Comparison of ENCODE assay signal across 9 cellular contexts in the genomic region with DNA sequence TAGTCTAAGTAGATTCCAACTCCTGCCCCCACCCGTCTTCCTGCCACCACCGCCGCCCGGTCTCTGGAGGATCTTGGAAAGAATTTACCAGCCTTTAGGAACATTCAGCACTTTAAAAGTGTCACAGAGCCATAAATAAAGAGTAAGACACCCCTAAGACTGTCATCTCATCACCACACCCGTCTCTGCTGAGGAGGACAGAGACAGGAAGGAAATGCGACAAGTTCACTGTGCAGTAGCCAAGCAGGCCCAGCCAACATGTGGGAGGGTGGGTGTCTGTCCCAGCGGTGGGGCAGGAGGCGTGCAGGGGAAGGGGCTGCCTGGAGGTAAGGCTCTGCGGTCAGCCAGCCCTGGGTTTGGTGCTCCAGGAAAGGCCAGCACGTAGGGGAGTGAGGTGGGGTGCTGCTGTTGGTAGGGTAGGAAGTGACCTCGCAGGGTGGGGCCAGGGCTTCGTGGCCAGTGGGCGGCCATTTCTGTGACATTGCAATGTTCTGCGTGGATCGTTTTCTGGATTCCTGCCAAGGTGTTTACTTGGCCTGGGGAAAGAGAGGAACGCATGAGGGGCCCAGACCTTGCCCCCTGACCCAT.
A peak's percentile ranks its signal among the peaks of the same experiment; 100 is the strongest.
DNase-seq lines count a peak whose midpoint lies in the region; ATAC-seq and TF ChIP-seq lines count a peak whose summit lies in the region.
"Had no signal": no experiment of that assay in that cellular context is flagged by ENCODE, and none has a peak within 500 bp of the region (broad histone marks: within the 10 kb centered on the region; RNA-seq: fewer than 3 reads in every experiment).

No MANE protein-coding gene starts in this region.

- no peak for TF ChIP-seq CTCF in esophagus muscularis mucosa (IDR thresholded peaks at IDR 0.05)
- no peak for TF ChIP-seq CTCF in neural progenitor cell (IDR thresholded peaks at IDR 0.05)

- H3K36me3 Mint-ChIP-seq in neural progenitor cell, result no peaks in the 10 kb centered on the region

- H3K9ac ChIP-seq in neural progenitor cell, result no peak overlapping the region

- peak; percentile 74 for DNase-seq in UCSD-AML1 (lab: John Stamatoyannopoulos, UW; ENCODE audit: unreplicated experiment)
- peak; percentile 88 for DNase-seq in esophagus muscularis mucosa (ENCODE audit: extremely low spot score)
- peak; percentile 18 for DNase-seq in stimulated activated CD8-positive, alpha-beta memory T cell treated with anti-CD3 and anti-CD28 coated beads, Interleukin-4, amount 100 ng/mL, for 24 hours (ENCODE audit: low read depth)
- no peak for DNase-seq in D341Med (ENCODE audit: low spot score)
- DNase-seq in neural progenitor cell (ENCODE audit: low spot score), result no peak
- no peak for DNase-seq in putamen (ENCODE audit: low spot score)

- TF ChIP-seq EP300 in esophagus muscularis mucosa (IDR thresholded peaks at IDR 0.05), result no peak

- intact Hi-C loops in esophagus muscularis mucosa (cut with DNase I), result no loop called here

- no peaks in the 10 kb centered on the region for H4K20me1 ChIP-seq in neural progenitor cell (ENCODE audit: low read depth)

- no peak overlapping the region for H3K4me2 ChIP-seq in neural progenitor cell

- H3K9me3 ChIP-seq in esophagus muscularis mucosa (no peaks in the 10 kb centered on the region), neural progenitor cell (ENCODE audit: low read depth) (no peaks in the 10 kb centered on the region)

- H3K9me3 Mint-ChIP-seq in neural progenitor cell, result no peaks in the 10 kb centered on the region

- H3K27ac ChIP-seq in esophagus muscularis mucosa (replicated peaks in 1 of 4) (peak overlapping the region; percentile 9 to 23 (median 16)), neural progenitor cell (no peak overlapping the region)
- H3K27ac ChIP-seq: RWPE1 had no signal

- no peak overlapping the region for H3K27ac Mint-ChIP-seq in neural progenitor cell

- H3K27me3 ChIP-seq in esophagus muscularis mucosa, result no peaks in the 10 kb centered on the region
- peaks cover 34% of the 10 kb centered on the region for H3K27me3 ChIP-seq in neural progenitor cell

- H3K4me3 ChIP-seq in esophagus muscularis mucosa (no peak overlapping the region), neural progenitor cell (no peak overlapping the region)

- ATAC-seq in GM18505 (IDR thresholded peaks at IDR 0.05; ENCODE audit: unreplicated experiment) (no peak), GM21528 (IDR thresholded peaks at IDR 0.05; ENCODE audit: low FRiP score, unreplicated experiment) (no peak)

- H3K4me1 Mint-ChIP-seq in neural progenitor cell, result peaks cover 33% of the 10 kb centered on the region

- H3K79me2 ChIP-seq in neural progenitor cell (ENCODE audit: low read depth), result no peaks in the 10 kb centered on the region

- peaks cover 12% of the 10 kb centered on the region for H3K27me3 Mint-ChIP-seq in neural progenitor cell (ENCODE audit: insufficient read depth, low read depth)

- H3F3A ChIP-seq in neural progenitor cell (ENCODE audit: low read depth), result no peaks in the 10 kb centered on the region

- 63% methylated on average over 13 of the region's 16 CpGs for WGBS in esophagus muscularis mucosa

- peak; percentile 59 for TF ChIP-seq POLR2A in GM18505 (IDR thresholded peaks at IDR 0.05; ENCODE audit: borderline replicate concordance, extremely low read depth, insufficient read depth, insufficient read length)
- no peak for TF ChIP-seq POLR2A in esophagus muscularis mucosa (IDR thresholded peaks at IDR 0.05; ENCODE audit: low read depth)

- peaks cover 52 to 69% (median 58%) of the 10 kb centered on the region in 4 donors for H3K4me1 ChIP-seq in esophagus muscularis mucosa
- H3K4me1 ChIP-seq in neural progenitor cell, result peaks cover 15% of the 10 kb centered on the region

- no peak overlapping the region for H2AFZ ChIP-seq in neural progenitor cell (replicated peaks)

- no peak overlapping the region for H3K4me3 Mint-ChIP-seq in neural progenitor cell

- H3K36me3 ChIP-seq in esophagus muscularis mucosa, result no peaks in the 10 kb centered on the region
- no peaks in the 10 kb centered on the region for H3K36me3 ChIP-seq in neural progenitor cell

Comparison
In these comparisons a context has a peak if more than half of its experiments do, and no peak if none do; other contexts are left out.
1. DNase-seq: peak in UCSD-AML1 (single experiment), esophagus muscularis mucosa (single experiment) and stimulated activated CD8-positive, alpha-beta memory T cell treated with anti-CD3 and anti-CD28 coated beads, Interleukin-4, amount 100 ng/mL, for 24 hours (single experiment); none in D341Med (single experiment), neural progenitor cell (single experiment) and putamen (single experiment).